In genomic region chr6:53691667-53692133, GRCh38 we compare ENCODE assay signal across 11 cellular contexts. TPM values are rescaled to one million over a fixed set of nuclear protein-coding genes. Genes with fewer than 3 reads are reported as not detected.
DNase-seq lines count a peak whose midpoint lies in the region; ATAC-seq and TF ChIP-seq lines count a peak whose summit lies in the region.
"Had no signal": no experiment of that assay in that cellular context is flagged by ENCODE, and none has a peak within 500 bp of the region (broad histone marks: within the 10 kb centered on the region; RNA-seq: fewer than 3 reads in every experiment).

No MANE protein-coding gene starts in this region.

- no peak overlapping the region for H3K18ac ChIP-seq in mesendoderm (ENCODE audit: low read length)

- H4K8ac ChIP-seq in mesendoderm (ENCODE audit: low read depth, low read length), result no peak overlapping the region

- H3K27ac Mint-ChIP-seq in activated naive CD8-positive, alpha-beta T cell treated with anti-CD3 and anti-CD28 coated beads for 36 hours, result no peak overlapping the region

- ATAC-seq in GM18511 (IDR thresholded peaks at IDR 0.05; ENCODE audit: unreplicated experiment) (peak; percentile 94), GM21515 (IDR thresholded peaks at IDR 0.05; ENCODE audit: unreplicated experiment) (peak; percentile 68), HG03342 (IDR thresholded peaks at IDR 0.05; ENCODE audit: unreplicated experiment) (peak; percentile 79)

- no peak overlapping the region for H2BK15ac ChIP-seq in mesendoderm (replicated peaks; ENCODE audit: low read depth)

- no peaks in the 10 kb centered on the region for H3K79me1 ChIP-seq in mesendoderm (ENCODE audit: low read length)

- no peaks in the 10 kb centered on the region for H3K27me3 Mint-ChIP-seq in activated naive CD8-positive, alpha-beta T cell treated with anti-CD3 and anti-CD28 coated beads for 36 hours

- no peak overlapping the region for H3K4me3 ChIP-seq in fibroblast of pulmonary artery (replicated peaks; ENCODE audit: low read depth, low read length)
- no peak overlapping the region for H3K4me3 ChIP-seq in mesendoderm (ENCODE audit: low read length)

- no peak overlapping the region for H2AK5ac ChIP-seq in mesendoderm (ENCODE audit: low read length)

- H3K4ac ChIP-seq in mesendoderm (ENCODE audit: low read depth, low read length), result no peak overlapping the region

- H3K9ac ChIP-seq in mesendoderm (ENCODE audit: low read length), result no peak overlapping the region

- no peak overlapping the region for H3K23ac ChIP-seq in mesendoderm (ENCODE audit: low read length)

- no peaks in the 10 kb centered on the region for H3K27me3 ChIP-seq in mesendoderm (ENCODE audit: insufficient read depth, low read length, poor library complexity)

- no peak overlapping the region for H3K4me3 Mint-ChIP-seq in activated naive CD8-positive, alpha-beta T cell treated with anti-CD3 and anti-CD28 coated beads for 36 hours

- no CpG with 5 or more reads among the region's 3 CpGs for WGBS in mesendoderm (ENCODE audit: extremely low coverage, insufficient coverage, low lambda C conversion rate)

- H2BK5ac ChIP-seq in mesendoderm (ENCODE audit: low read length), result no peak overlapping the region

- no peak overlapping the region for H4K5ac ChIP-seq in mesendoderm (ENCODE audit: low read length)

- H3K4me1 Mint-ChIP-seq in activated naive CD8-positive, alpha-beta T cell treated with anti-CD3 and anti-CD28 coated beads for 36 hours, result no peaks in the 10 kb centered on the region

- H3K36me3 ChIP-seq in mesendoderm (ENCODE audit: control insufficient read depth, insufficient read depth, low read length), result no peaks in the 10 kb centered on the region

- H3K27ac ChIP-seq in mesendoderm (ENCODE audit: low read depth, low read length), result no peak overlapping the region

- peak; percentile 3 for DNase-seq in fibroblast of pulmonary artery (ENCODE audit: low read depth)
- no peak for DNase-seq in globus pallidus (ENCODE audit: low spot score)
- no peak for DNase-seq in activated naive CD8-positive, alpha-beta T cell treated with anti-CD3 and anti-CD28 coated beads for 36 hours
- no peak for DNase-seq in mesendoderm
- no peak for DNase-seq in AML-193 (lab: John Stamatoyannopoulos, UW)
- DNase-seq: DND-41, NCI-H2081 treated with DMSO at 0.1 percent for 48 hours, T-helper 2 cell had no signal

- H3K36me3 Mint-ChIP-seq in activated naive CD8-positive, alpha-beta T cell treated with anti-CD3 and anti-CD28 coated beads for 36 hours, result no peaks in the 10 kb centered on the region

- no peak overlapping the region for H2BK120ac ChIP-seq in mesendoderm (ENCODE audit: low read depth, low read length)

- no peak overlapping the region for H3K4me2 ChIP-seq in mesendoderm (ENCODE audit: low read length)

- H3K4me1 ChIP-seq in mesendoderm (ENCODE audit: control insufficient read depth, low read depth, low read length), result no peaks in the 10 kb centered on the region

- H3K56ac ChIP-seq in mesendoderm (ENCODE audit: low read length), result no peak overlapping the region

- no peaks in the 10 kb centered on the region for H3K79me2 ChIP-seq in mesendoderm (ENCODE audit: control insufficient read depth, insufficient read depth, low read length)

- no peaks in the 10 kb centered on the region for H3K9me3 Mint-ChIP-seq in activated naive CD8-positive, alpha-beta T cell treated with anti-CD3 and anti-CD28 coated beads for 36 hours

- TF ChIP-seq CTCF in fibroblast of pulmonary artery (IDR thresholded peaks at IDR 0.05; ENCODE audit: low read length, missing control alignments), result no peak

RNA-seq across cellular contexts. Expression of gene KLHL31, which starts 26.1 kb away (rescaled TPM):
- under 1 TPM; 0.14 to 0.19 TPM for total RNA-seq in activated naive CD8-positive, alpha-beta T cell treated with anti-CD3 and anti-CD28 coated beads for 36 hours
- polyA plus RNA-seq in mesendoderm (2013, experiment 1 of 2), result 0.11 TPM
- polyA plus RNA-seq in mesendoderm (2013, experiment 2 of 2), result 0.11 TPM
